Comparison of ENCODE assay signal across 8 cellular contexts in genomic region chr17:4881761-4882555, GRCh38. TPM values are rescaled to one million over a fixed set of nuclear protein-coding genes. Genes with fewer than 3 reads are reported as not detected.
DNase-seq lines count a peak whose midpoint lies in the region; TF ChIP-seq lines count a peak whose summit lies in the region.

No MANE protein-coding gene starts in this region.

- no peaks in the 10 kb centered on the region for H3K27me3 Mint-ChIP-seq in neural crest cell (ENCODE audit: low read depth)

- in situ Hi-C loops in transverse colon (cut with MboI; ENCODE audit: low pct_ligation_motif_present in 1 of 4, low pct_unique_long_range_greater_than_20kb in 1 of 4, low sequenced_read_pairs in 3 of 4), result loop anchor here (10.0 to 25.0 kb wide), 4 partner anchors 95 to 167 kb away; partner anchors contain the start of genes GLTPD2 (in 4 of the 4), VMO1 (in 4 of the 4), PSMB6 (in 2 of the 4) and ARRB2 (in 1 of the 4)

- 32 to 35% methylated on average over 9 of the region's 9 CpGs for WGBS in esophagus, 2 donors
- 46% methylated on average over 9 of the region's 9 CpGs; no CpG with 5 or more reads in 1 of the 2 donors for WGBS in transverse colon (ENCODE audit: low coverage in 1 of 2), 2 donors
- 24 to 25% methylated on average over 9 of the region's 9 CpGs for WGBS in lower leg skin, 2 donors

- DNase-seq in SIG-M5 treated with dmso at 0.1 percent for 504 hours (lab: John Stamatoyannopoulos, UW; ENCODE audit: unreplicated experiment) (peak; percentile 33), SIG-M5 (lab: John Stamatoyannopoulos, UW) (no peak), NCI-H460 (ENCODE audit: extremely low read depth, low read depth) (peak; percentile 50), neural crest cell (ENCODE audit: low read depth, low spot score) (no peak), transverse colon (peak; percentile 80), lower leg skin (ENCODE audit: low spot score in 2 of 2) (no peak)
- DNase-seq in activated T-cell treated with anti-CD3 and anti-CD28 coated beads, Interleukin-2, amount 50 U/mL, for 1 hour, result peak; percentile 76

- H3K27me3 ChIP-seq in esophagus (ENCODE audit: control insufficient read depth in 1 of 2, insufficient read depth in 2 of 2, low read length in 2 of 2) (no peaks in the 10 kb centered on the region), transverse colon (no peaks in the 10 kb centered on the region)

- H3K4me3 ChIP-seq in esophagus (ENCODE audit: low read depth in 1 of 2, low read length in 2 of 2) (no peak overlapping the region), transverse colon (no peak overlapping the region), lower leg skin (ENCODE audit: low read depth, poor library complexity, severe bottlenecking) (no peak overlapping the region)

- H3K9me3 ChIP-seq in esophagus (ENCODE audit: control insufficient read depth in 2 of 2, insufficient read depth in 1 of 2, low read depth in 1 of 2, low read length in 1 of 2) (no peaks in the 10 kb centered on the region), transverse colon (no peaks in the 10 kb centered on the region)

- intact Hi-C loops in transverse colon (cut with DNase I; ENCODE audit: low total_unique reads), result loop anchor here (1.0 kb wide), 1 partner anchor 49 kb away; the partner anchor contains the start of gene MINK1
- intact Hi-C loops in lower leg skin (cut with DNase I; ENCODE audit: low total_unique reads), result loop anchor here (5.0 kb wide), 1 partner anchor 95 kb away; the partner anchor contains the start of genes GLTPD2 and VMO1

- H3K4me1 ChIP-seq in esophagus (ENCODE audit: control insufficient read depth in 2 of 2, insufficient read depth in 2 of 2, low read length in 1 of 2), result no peaks in the 10 kb centered on the region
- H3K4me1 ChIP-seq in transverse colon, result no peaks in the 10 kb centered on the region

- TF ChIP-seq CTCF in neural crest cell (conservative IDR thresholded peaks at IDR 0.05), result peak; percentile 83
- TF ChIP-seq CTCF in transverse colon (IDR thresholded peaks at IDR 0.05), result peak; percentile 72 to 81 (median 76)
- TF ChIP-seq CTCF in lower leg skin (IDR thresholded peaks at IDR 0.05), result no peak

- no peak overlapping the region for H3K27ac Mint-ChIP-seq in neural crest cell (ENCODE audit: unreplicated experiment)

- no peak overlapping the region for H3K4me3 Mint-ChIP-seq in neural crest cell

- H3K27ac ChIP-seq in esophagus (ENCODE audit: low read depth in 2 of 2, low read length in 1 of 2) (peak overlapping the region; percentile 22 to 62), transverse colon (no peak overlapping the region)

- H3K9me3 Mint-ChIP-seq in neural crest cell, result no peaks in the 10 kb centered on the region

- H3K36me3 Mint-ChIP-seq in neural crest cell (ENCODE audit: low read depth), result peaks cover 6% of the 10 kb centered on the region

- no peak for TF ChIP-seq POLR2A in transverse colon (IDR thresholded peaks at IDR 0.05)
- TF ChIP-seq POLR2A in lower leg skin (IDR thresholded peaks at IDR 0.05), result no peak

- H3K36me3 ChIP-seq in esophagus (ENCODE audit: control insufficient read depth in 2 of 2, insufficient read depth in 2 of 2, low read length in 1 of 2), result peaks cover 24 to 66% of the 10 kb centered on the region in 2 donors
- peaks cover 0 to 25% (median 11%) of the 10 kb centered on the region in 4 donors for H3K36me3 ChIP-seq in transverse colon

- no peak for TF ChIP-seq EP300 in transverse colon (IDR thresholded peaks at IDR 0.05; ENCODE audit: low read depth)

- H3K4me1 Mint-ChIP-seq in neural crest cell, result peaks cover 6% of the 10 kb centered on the region

RNA-seq across cellular contexts. Expression of gene C17orf107, which starts 17.4 kb away (rescaled TPM):
- total RNA-seq in NCI-H460 (2014; rRNA removed; shearing (Covaris generic)), result 0.59 and 0.63 TPM in 2 replicates
- polyA plus RNA-seq in NCI-H460 (2014; cell fraction: nucleus; rRNA removed), result 0.17 TPM in 1 of 2 replicates, not detected in the other
- polyA plus RNA-seq in esophagus, result under 1 TPM; 0.58 to 0.71 TPM
- total RNA-seq in neural crest cell (1.7 and 1.8 TPM in 2 replicates), transverse colon (1 to 10 TPM in 3 of 4 donors, not detected in 1; 1.8 to 3.2 (median 2.1) TPM), lower leg skin (10 to 100 TPM in 2 of 4 donors, 1 to 10 TPM in 2; 7.0 to 13.4 (median 10.1) TPM)

RNA-seq across cellular contexts. Expression of gene CHRNE, which starts 20.9 kb away (rescaled TPM):
- total RNA-seq in NCI-H460 (2014; rRNA removed; shearing (Covaris generic)), result not detected in 2 replicates
- polyA plus RNA-seq in NCI-H460 (2014; cell fraction: nucleus; rRNA removed), result not detected in 2 replicates
- polyA plus RNA-seq in esophagus, result under 1 TPM; 0.16 to 0.47 TPM
- total RNA-seq in neural crest cell (0.21 TPM in 1 of 2 replicates, not detected in the other), transverse colon (under 1 TPM in 1 of 4 donors, not detected in 3; 0.32 TPM), lower leg skin (1 to 10 TPM in 3 of 4 donors, under 1 TPM in 1; 0.53 to 5.2 (median 3.6) TPM)

RNA-seq across cellular contexts. Expression of gene MINK1, which starts 48.8 kb away (rescaled TPM):
- total RNA-seq in NCI-H460 (2014; rRNA removed; shearing (Covaris generic)), result 19.4 and 19.8 TPM in 2 replicates
- polyA plus RNA-seq in NCI-H460 (2014; cell fraction: nucleus; rRNA removed), result 91.4 and 109 TPM in 2 replicates
- polyA plus RNA-seq in esophagus, result 100 to 1,000 TPM in 1 of 2 donors, 10 to 100 TPM in 1; 86.1 to 161 TPM
- total RNA-seq in neural crest cell (73.0 and 76.6 TPM in 2 replicates), transverse colon (100 to 1,000 TPM; 128 to 406 (median 181) TPM), lower leg skin (100 to 1,000 TPM; 128 to 208 (median 140) TPM)

RNA-seq across cellular contexts. Expression of gene GP1BA, which starts 50.1 kb away (rescaled TPM):
- total RNA-seq in NCI-H460 (2014; rRNA removed; shearing (Covaris generic)), result not detected in 2 replicates
- not detected in 2 replicates for polyA plus RNA-seq in NCI-H460 (2014; cell fraction: nucleus; rRNA removed)
- under 1 TPM; 0.02 to 0.12 TPM for polyA plus RNA-seq in esophagus
- not detected in 2 replicates for total RNA-seq in neural crest cell
- total RNA-seq in transverse colon, result not detected
- total RNA-seq in lower leg skin, result not detected

RNA-seq across cellular contexts. Expression of gene SLC25A11, which starts 57.9 kb away (rescaled TPM):
- 53.4 and 54.3 TPM in 2 replicates for total RNA-seq in NCI-H460 (2014; rRNA removed; shearing (Covaris generic))
- polyA plus RNA-seq in NCI-H460 (2014; cell fraction: nucleus; rRNA removed), result 94.9 and 99.9 TPM in 2 replicates
- polyA plus RNA-seq in esophagus, result 10 to 100 TPM; 18.3 to 43.4 TPM
- total RNA-seq in neural crest cell (67.7 and 68.3 TPM in 2 replicates), transverse colon (100 to 1,000 TPM in 1 of 4 donors, 10 to 100 TPM in 3; 62.4 to 120 (median 83.9) TPM), lower leg skin (10 to 100 TPM; 35.5 to 87.7 (median 59.2) TPM)

Comparison
In these comparisons a context has a peak if more than half of its experiments do, and no peak if none do; other contexts are left out.
1. DNase-seq: peak in SIG-M5 treated with dmso at 0.1 percent for 504 hours (single experiment), NCI-H460 (single experiment), activated T-cell treated with anti-CD3 and anti-CD28 coated beads, Interleukin-2, amount 50 U/mL, for 1 hour (single experiment) and transverse colon (single experiment); none in SIG-M5 (single experiment), neural crest cell (single experiment) and lower leg skin (0 of 2).
2. H3K27ac ChIP-seq: peak in esophagus (2 of 2); none in transverse colon (0 of 4).
3. CTCF ChIP-seq: peak in neural crest cell (single experiment) and transverse colon (5 of 5); none in lower leg skin (0 of 3).